Comparison of ENCODE assay signal across 16 cellular contexts in the genomic region with DNA sequence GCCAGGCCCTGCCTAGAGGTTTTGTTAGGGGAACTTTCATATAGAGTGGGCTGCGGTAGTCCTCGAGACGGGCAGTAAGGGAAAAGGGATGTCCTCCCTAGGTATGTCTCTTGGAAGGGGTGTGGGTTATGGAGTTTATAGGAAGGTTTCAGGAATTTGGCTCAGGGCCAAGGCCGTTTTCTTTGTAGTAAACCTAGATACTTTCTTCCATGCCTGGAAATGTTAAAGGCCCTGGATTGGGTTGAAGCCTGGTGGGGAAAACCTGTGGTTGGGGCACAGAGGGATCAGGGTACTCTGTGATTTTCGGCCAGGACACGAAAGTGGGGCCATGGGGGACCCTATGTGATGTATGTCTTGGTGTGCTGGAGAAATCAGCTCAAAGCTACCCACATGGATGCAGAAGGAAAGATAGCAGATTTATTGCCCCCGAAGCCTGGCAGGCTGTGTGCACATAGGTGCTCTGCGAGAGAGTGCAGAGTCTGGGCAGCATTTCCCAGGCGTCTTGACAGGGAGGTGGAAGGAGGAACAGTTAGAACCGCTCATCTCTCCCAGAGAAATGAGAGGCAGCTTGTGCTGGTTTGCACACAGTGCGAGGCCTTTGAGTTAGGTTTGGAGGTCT. TPM values are rescaled to one million over a fixed set of nuclear protein-coding genes. Genes with fewer than 3 reads are reported as not detected.
A peak's percentile ranks its signal among the peaks of the same experiment; 100 is the strongest.
DNase-seq lines count a peak whose midpoint lies in the region; ATAC-seq and TF ChIP-seq lines count a peak whose summit lies in the region.
"Had no signal": no experiment of that assay in that cellular context is flagged by ENCODE, and none has a peak within 500 bp of the region (broad histone marks: within the 10 kb centered on the region; RNA-seq: fewer than 3 reads in every experiment).

No MANE protein-coding gene starts in this region.

- H3K9me3 ChIP-seq in HEK293 (ENCODE audit: control insufficient read depth, insufficient read depth, low read depth, low read length) = no peaks in the 10 kb centered on the region
- H3K9me3 ChIP-seq: colonic mucosa, vagina had no signal

- peaks cover 6 to 52% of the 10 kb centered on the region in 2 experiments; a peak in 2 of 3 replicates for H3K36me3 ChIP-seq in HEK293 (ENCODE audit: control insufficient read depth in 2 of 2, insufficient read depth in 1 of 2, low read length in 2 of 2)

- no peak for DNase-seq in activated CD4-positive, alpha-beta T cell treated with anti-CD3 and anti-CD28 coated beads, Interleukin-2, amount 10 ng/mL, durations not matched to agents 7 days and 5 days
- DNase-seq in activated CD4-positive, alpha-beta T cell treated with anti-CD3 and anti-CD28 coated beads for 1 hour = no peak
- no peak for DNase-seq in activated naive CD8-positive, alpha-beta T cell treated with anti-CD3 and anti-CD28 coated beads, Interleukin-2, amount 50 U/mL, for 24 hours
- no peak for DNase-seq in nephron progenitor cell
- no peak for DNase-seq in RKO (ENCODE audit: low spot score)
- DNase-seq in NCI-H524 treated with DMSO at 0.1 percent for 48 hours (lab: John Stamatoyannopoulos, UW) = no peak
- DNase-seq in activated CD4-positive, CD25-positive, alpha-beta regulatory T cell treated with anti-CD3 and anti-CD28 coated beads, Interleukin-2, amount 50 U/mL, for 72 hours = no peak
- DNase-seq: activated naive CD8-positive, alpha-beta T cell treated with anti-CD3 and anti-CD28 coated beads, Interleukin-2, amount 10 ng/mL, durations not matched to agents 7 days and 5 days; colonic mucosa; DMS79; GM23248; NCI-H446 treated with DMSO at 0.1 percent for 48 hours; Right ventricle myocardium superior; stimulated activated CD4-positive, alpha-beta T cell treated with anti-CD3 and anti-CD28 coated beads, Interleukin-1b, Interleukin-23, amount 100 ng/mL, for 48 hours had no signal

- no peaks in the 10 kb centered on the region for H3K9me3 Mint-ChIP-seq in activated CD4-positive, alpha-beta T cell treated with anti-CD3 and anti-CD28 coated beads, Interleukin-2, amount 10 ng/mL, durations not matched to agents 7 days and 5 days
- H3K9me3 Mint-ChIP-seq in activated naive CD8-positive, alpha-beta T cell treated with anti-CD3 and anti-CD28 coated beads, Interleukin-2, amount 50 U/mL, for 24 hours = no peaks in the 10 kb centered on the region
- no peaks in the 10 kb centered on the region for H3K9me3 Mint-ChIP-seq in nephron progenitor cell
- H3K9me3 Mint-ChIP-seq: activated naive CD8-positive, alpha-beta T cell treated with anti-CD3 and anti-CD28 coated beads, Interleukin-2, amount 10 ng/mL, durations not matched to agents 7 days and 5 days had no signal

- H3K27me3 Mint-ChIP-seq in activated CD4-positive, alpha-beta T cell treated with anti-CD3 and anti-CD28 coated beads, Interleukin-2, amount 10 ng/mL, durations not matched to agents 7 days and 5 days = no peaks in the 10 kb centered on the region
- H3K27me3 Mint-ChIP-seq in activated naive CD8-positive, alpha-beta T cell treated with anti-CD3 and anti-CD28 coated beads, Interleukin-2, amount 50 U/mL, for 24 hours = no peaks in the 10 kb centered on the region
- no peaks in the 10 kb centered on the region for H3K27me3 Mint-ChIP-seq in nephron progenitor cell (ENCODE audit: low read depth, poor library complexity)
- H3K27me3 Mint-ChIP-seq: activated naive CD8-positive, alpha-beta T cell treated with anti-CD3 and anti-CD28 coated beads, Interleukin-2, amount 10 ng/mL, durations not matched to agents 7 days and 5 days had no signal

- peaks cover 5% of the 10 kb centered on the region for H3K36me3 Mint-ChIP-seq in activated CD4-positive, alpha-beta T cell treated with anti-CD3 and anti-CD28 coated beads, Interleukin-2, amount 10 ng/mL, durations not matched to agents 7 days and 5 days (ENCODE audit: low read depth)
- H3K36me3 Mint-ChIP-seq in activated naive CD8-positive, alpha-beta T cell treated with anti-CD3 and anti-CD28 coated beads, Interleukin-2, amount 50 U/mL, for 24 hours (ENCODE audit: low read depth) = peaks cover 11% of the 10 kb centered on the region
- peaks cover 9% of the 10 kb centered on the region for H3K36me3 Mint-ChIP-seq in nephron progenitor cell (ENCODE audit: low read depth)

- peak overlapping the region; percentile 89 for H3K4me3 Mint-ChIP-seq in activated CD4-positive, alpha-beta T cell treated with anti-CD3 and anti-CD28 coated beads, Interleukin-2, amount 10 ng/mL, durations not matched to agents 7 days and 5 days
- peak overlapping the region; percentile 90 for H3K4me3 Mint-ChIP-seq in activated naive CD8-positive, alpha-beta T cell treated with anti-CD3 and anti-CD28 coated beads, Interleukin-2, amount 50 U/mL, for 24 hours
- peak overlapping the region; percentile 96 for H3K4me3 Mint-ChIP-seq in nephron progenitor cell

- H3K27ac ChIP-seq in HEK293 (ENCODE audit: extremely low read depth, low read depth, low read length) = no peak overlapping the region
- H3K27ac ChIP-seq: colonic mucosa, GM23248 had no signal

- CTCF ChIA-PET in activated CD4-positive, alpha-beta T cell treated with anti-CD3 and anti-CD28 coated beads, Interleukin-2, amount 10 ng/mL, durations not matched to agents 7 days and 5 days (lab: Charles Lee) = interaction anchor here (0.5 to 0.6 kb wide), 2 partner anchors 26 to 1769 kb away, joined by 3 to 5 read pairs; no protein-coding TSS in a partner anchor
- CTCF ChIA-PET in HEK293 (lab: Yijun Ruan, JAX) = no interaction called here

- peaks cover 47% of the 10 kb centered on the region for H3K4me1 Mint-ChIP-seq in activated CD4-positive, alpha-beta T cell treated with anti-CD3 and anti-CD28 coated beads, Interleukin-2, amount 10 ng/mL, durations not matched to agents 7 days and 5 days
- peaks cover 43% of the 10 kb centered on the region for H3K4me1 Mint-ChIP-seq in activated naive CD8-positive, alpha-beta T cell treated with anti-CD3 and anti-CD28 coated beads, Interleukin-2, amount 50 U/mL, for 24 hours
- peaks cover 36% of the 10 kb centered on the region for H3K4me1 Mint-ChIP-seq in nephron progenitor cell

- no peak for ATAC-seq in activated naive CD8-positive, alpha-beta T cell treated with anti-CD3 and anti-CD28 coated beads, Interleukin-2, amount 50 U/mL, for 24 hours

- H3K27ac Mint-ChIP-seq in activated CD4-positive, alpha-beta T cell treated with anti-CD3 and anti-CD28 coated beads, Interleukin-2, amount 10 ng/mL, durations not matched to agents 7 days and 5 days = peak overlapping the region; percentile 6
- no peak overlapping the region for H3K27ac Mint-ChIP-seq in activated naive CD8-positive, alpha-beta T cell treated with anti-CD3 and anti-CD28 coated beads, Interleukin-2, amount 50 U/mL, for 24 hours
- H3K27ac Mint-ChIP-seq in nephron progenitor cell = no peak overlapping the region

- H3K4me1 ChIP-seq in HEK293 (ENCODE audit: control insufficient read depth, insufficient read depth, low read length) = peaks cover 10% of the 10 kb centered on the region; the same call in 1 of the 2 replicates

- H3K4me3 ChIP-seq in HEK293 (ENCODE audit: low read depth, low read length) = no peak overlapping the region

- POLR2A ChIA-PET in activated CD4-positive, alpha-beta T cell treated with anti-CD3 and anti-CD28 coated beads, Interleukin-2, amount 10 ng/mL, durations not matched to agents 7 days and 5 days (lab: Charles Lee) = no interaction called here
- POLR2A ChIA-PET in HEK293 (lab: Yijun Ruan, JAX) = interaction anchor here (2.3 kb wide), 1 partner anchor 9 kb away, joined by 8 read pairs; no protein-coding TSS in a partner anchor

- TF ChIP-seq CTCF in HEK293 (tag by site-specific recombination; IDR thresholded peaks at IDR 0.05) = no peak
- TF ChIP-seq CTCF in nephron progenitor cell (IDR thresholded peaks at IDR 0.05) = no peak

TF ChIP-seq in HEK293, 187 proteins besides CTCF, POLR2A, EP300 and RAD21:
- TF ChIP-seq ZNF544 (tag by site-specific recombination; IDR thresholded peaks at IDR 0.05) (0 out of 2 replicates have a peak, but pooled peaks have one; percentile 30), ZBTB20 (tag by site-specific recombination; IDR thresholded peaks at IDR 0.05) (no peak), ZBTB17 (tag by site-specific recombination; IDR thresholded peaks at IDR 0.05) (peak; percentile 82)

RNA-seq across cellular contexts. Expression of gene SNAP47, which starts 1.7 kb away (rescaled TPM):
- 10 to 100 TPM; 30.3 TPM for total RNA-seq in activated CD4-positive, alpha-beta T cell treated with anti-CD3 and anti-CD28 coated beads, Interleukin-2, amount 10 ng/mL, durations not matched to agents 7 days and 5 days

RNA-seq across cellular contexts. Expression of gene JMJD4, which starts 1.8 kb away (rescaled TPM):
- total RNA-seq in activated CD4-positive, alpha-beta T cell treated with anti-CD3 and anti-CD28 coated beads, Interleukin-2, amount 10 ng/mL, durations not matched to agents 7 days and 5 days = 10 to 100 TPM; 15.4 to 20.0 TPM
